ENCODE assay signal across 8 cellular contexts in the genomic region with DNA sequence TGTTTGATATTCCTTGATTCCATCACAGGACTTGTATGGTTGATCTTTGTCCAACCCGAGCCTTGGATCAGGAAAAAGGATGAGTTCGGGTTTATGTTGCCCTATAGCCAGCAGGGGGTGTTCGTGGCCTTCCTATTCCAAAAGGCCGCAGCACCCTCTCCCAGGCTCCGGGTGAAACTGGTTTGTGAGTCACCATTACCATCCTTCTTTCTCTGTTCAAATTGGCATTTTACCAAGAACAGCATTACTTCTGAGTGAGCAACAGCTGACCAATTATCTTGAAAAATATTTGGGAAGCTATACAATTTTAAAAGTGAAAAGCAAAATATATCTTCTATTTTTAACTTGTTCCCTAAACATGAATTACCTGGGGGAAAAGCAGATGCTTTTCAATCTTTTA. TPM values are rescaled to one million over a fixed set of nuclear protein-coding genes. Genes with fewer than 3 reads are reported as not detected.
DNase-seq lines count a peak whose midpoint lies in the region; ATAC-seq and TF ChIP-seq lines count a peak whose summit lies in the region.

No MANE protein-coding gene starts in this region.

- peak; percentile 63 to 81 (median 72) for ATAC-seq in natural killer cell
- peak; percentile 89 for ATAC-seq in stimulated activated effector memory CD8-positive, alpha-beta T cell treated with anti-CD3 and anti-CD28 coated beads, Interleukin-12 subunit alpha, Interleukin-12 subunit beta, amount 100 ng/mL, for 72 hours
- no peak for ATAC-seq in GM19324 (IDR thresholded peaks at IDR 0.05; ENCODE audit: low FRiP score, unreplicated experiment)

- H3K36me3 ChIP-seq in esophagus squamous epithelium, result no peaks in the 10 kb centered on the region

- 0% methylated on average over 5 of the region's 5 CpGs for WGBS in esophagus squamous epithelium, 2 donors

- no peak for TF ChIP-seq POLR2A in esophagus squamous epithelium (IDR thresholded peaks at IDR 0.05)

- intact Hi-C loops in esophagus squamous epithelium (cut with DNase I), result loop anchor here (5.0 to 10.0 kb wide), 2 partner anchors 413 to 635 kb away; no protein-coding TSS in a partner anchor
- intact Hi-C loops in natural killer cell (cut with micrococcal nuclease), result loop anchor here (1.0 to 10.0 kb wide), 4 partner anchors 415 to 757 kb away; no protein-coding TSS in a partner anchor

- H3K4me1 Mint-ChIP-seq in natural killer cell, result no peaks in the 10 kb centered on the region
- H3K4me1 Mint-ChIP-seq in stimulated activated effector memory CD8-positive, alpha-beta T cell treated with anti-CD3 and anti-CD28 coated beads, Interleukin-12 subunit alpha, Interleukin-12 subunit beta, amount 100 ng/mL, for 72 hours, result no peaks in the 10 kb centered on the region

- H3K4me1 ChIP-seq in esophagus squamous epithelium, result peaks cover 8 to 40% (median 12%) of the 10 kb centered on the region in 3 donors

- no peak overlapping the region for H3K27ac Mint-ChIP-seq in natural killer cell
- H3K27ac Mint-ChIP-seq in stimulated activated effector memory CD8-positive, alpha-beta T cell treated with anti-CD3 and anti-CD28 coated beads, Interleukin-12 subunit alpha, Interleukin-12 subunit beta, amount 100 ng/mL, for 72 hours, result no peak overlapping the region

- peak; percentile 87 for DNase-seq in COLO829 (ENCODE audit: low spot score)
- peak; percentile 73 for DNase-seq in KBM-7
- DNase-seq in OCI-M1 (lab: John Stamatoyannopoulos, UW), result peak; percentile 85
- peak; percentile 44 for DNase-seq in activated T-cell treated with anti-CD3 and anti-CD28 coated beads for 48 hours (ENCODE audit: low read depth)
- DNase-seq in esophagus squamous epithelium (lab: John Stamatoyannopoulos, UW), result peak; percentile 27
- peak; percentile 23 for DNase-seq in natural killer cell
- peak; percentile 6 to 62 for DNase-seq in stimulated activated effector memory CD8-positive, alpha-beta T cell treated with anti-CD3 and anti-CD28 coated beads, Interleukin-12 subunit alpha, Interleukin-12 subunit beta, amount 100 ng/mL, for 72 hours (ENCODE audit: low spot score in 2 of 2)

- H3K9me3 Mint-ChIP-seq in natural killer cell, result no peaks in the 10 kb centered on the region
- no peaks in the 10 kb centered on the region for H3K9me3 Mint-ChIP-seq in stimulated activated effector memory CD8-positive, alpha-beta T cell treated with anti-CD3 and anti-CD28 coated beads, Interleukin-12 subunit alpha, Interleukin-12 subunit beta, amount 100 ng/mL, for 72 hours

- H3K4me3 ChIP-seq in esophagus squamous epithelium, result no peak overlapping the region

- no peak overlapping the region for H3K4me3 Mint-ChIP-seq in natural killer cell
- no peak overlapping the region for H3K4me3 Mint-ChIP-seq in stimulated activated effector memory CD8-positive, alpha-beta T cell treated with anti-CD3 and anti-CD28 coated beads, Interleukin-12 subunit alpha, Interleukin-12 subunit beta, amount 100 ng/mL, for 72 hours

- in situ Hi-C loops in KBM-7 (cut with MboI; ENCODE audit: low pct_unique_long_range_greater_than_20kb, low sequenced_read_pairs), result loop anchor here (25.0 kb wide), 2 partner anchors 403 to 603 kb away; partner anchors contain the start of genes KRT13, KRT15, KRTAP16-1 and KRTAP17-1

- peaks cover 34 to 60% of the 10 kb centered on the region in 2 donors for H3K27me3 Mint-ChIP-seq in natural killer cell (ENCODE audit: low read depth in 2 of 2)

- TF ChIP-seq CTCF in esophagus squamous epithelium (IDR thresholded peaks at IDR 0.05) (peak; percentile 49 to 91 (median 86)), natural killer cell (IDR thresholded peaks at IDR 0.05) (peak; percentile 57)

- peak overlapping the region; percentile 58 to 86 (median 70) for H3K27ac ChIP-seq in esophagus squamous epithelium

- H3K27me3 ChIP-seq in esophagus squamous epithelium, result peaks cover 0 to 15% (median 0%) of the 10 kb centered on the region in 4 donors

- H3K9me3 ChIP-seq in esophagus squamous epithelium, result no peaks in the 10 kb centered on the region

- H3K36me3 Mint-ChIP-seq in natural killer cell, result no peaks in the 10 kb centered on the region
- H3K36me3 Mint-ChIP-seq in stimulated activated effector memory CD8-positive, alpha-beta T cell treated with anti-CD3 and anti-CD28 coated beads, Interleukin-12 subunit alpha, Interleukin-12 subunit beta, amount 100 ng/mL, for 72 hours, result no peaks in the 10 kb centered on the region

RNA-seq across cellular contexts. Expression of gene KRT20, which starts 24.3 kb away (rescaled TPM):
- total RNA-seq in esophagus squamous epithelium (not detected), natural killer cell (not detected)

RNA-seq across cellular contexts. Expression of gene KRT23, which starts 28.1 kb away (rescaled TPM):
- total RNA-seq in esophagus squamous epithelium (10 to 100 TPM in 1 of 4 donors, 1 to 10 TPM in 2, under 1 TPM in 1; 0.38 to 19.6 (median 4.9) TPM), natural killer cell (under 1 TPM in 1 of 3 donors, not detected in 2; 0.83 TPM)

RNA-seq across cellular contexts. Expression of gene KRT12, which starts 42.3 kb away (rescaled TPM):
- total RNA-seq in esophagus squamous epithelium, result not detected
- total RNA-seq in natural killer cell, result not detected

RNA-seq across cellular contexts. Expression of gene KRT39, which starts 57.4 kb away (rescaled TPM):
- total RNA-seq in esophagus squamous epithelium (not detected), natural killer cell (not detected)

Comparison
In these comparisons a context has a peak if more than half of its experiments do, and no peak if none do; other contexts are left out.
1. DNase-seq: peak in every context shown above with its lines; median percentile 87 in COLO829; 85 in OCI-M1; 73 in KBM-7; 44 in activated T-cell treated with anti-CD3 and anti-CD28 coated beads for 48 hours; 34 in stimulated activated effector memory CD8-positive, alpha-beta T cell treated with anti-CD3 and anti-CD28 coated beads, Interleukin-12 subunit alpha, Interleukin-12 subunit beta, amount 100 ng/mL, for 72 hours; 27 in esophagus squamous epithelium; 23 in natural killer cell.